ENCODE assay signal across 1 cellular context in the genomic region with DNA sequence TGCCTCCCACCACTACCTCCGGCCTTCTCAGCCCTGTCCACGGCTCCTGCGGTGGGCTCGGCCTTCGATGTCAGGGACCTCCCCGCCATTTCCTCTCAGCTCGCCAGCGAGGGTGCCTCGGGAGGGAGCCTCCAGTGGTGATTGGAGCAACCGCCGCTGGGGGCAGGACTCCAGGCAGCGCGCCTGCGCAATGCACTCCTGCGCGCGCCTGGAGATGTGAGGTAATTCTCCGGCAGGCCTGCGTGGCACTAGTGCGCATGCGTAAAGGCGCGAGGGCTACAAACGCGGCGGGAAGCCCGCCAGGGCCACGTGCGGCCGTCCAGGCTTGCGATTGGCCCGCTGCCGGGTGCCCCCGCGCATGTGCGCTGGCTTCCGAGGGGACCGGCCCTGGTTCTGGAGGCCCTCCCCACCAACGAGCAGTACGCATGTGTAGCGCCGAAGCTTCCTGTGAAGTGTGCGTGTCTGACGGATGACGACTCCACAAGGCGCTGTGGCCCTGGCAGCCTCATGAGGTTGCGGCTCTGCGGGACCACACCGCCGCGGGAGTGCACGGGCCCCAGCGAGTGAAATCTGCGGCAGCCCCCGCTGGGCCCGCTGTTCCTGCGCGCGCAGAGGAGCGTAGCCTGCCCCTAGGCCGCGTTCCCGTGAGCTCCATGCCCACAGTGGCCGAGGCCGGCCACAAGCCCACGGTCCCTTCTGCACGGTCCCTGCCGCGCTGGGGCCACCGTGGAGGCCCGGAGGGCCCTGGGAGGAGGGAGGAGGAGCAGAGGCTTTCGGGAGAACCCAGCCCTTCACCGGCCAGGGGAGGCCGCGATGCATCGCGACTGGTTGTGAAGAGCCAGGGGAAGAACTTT.
TF ChIP-seq lines count a peak whose summit lies in the region.

SYCE1 (minus strand) TSS at position 143 of the 854 bp plus-strand sequence; CDS start at position 89, 54 bp downstream.

TF ChIP-seq in K562, 482 proteins besides CTCF, POLR2A, EP300 and RAD21:
- TF ChIP-seq NFIC (IDR thresholded peaks at IDR 0.05) (no peak), MAFF (IDR thresholded peaks at IDR 0.05; ENCODE audit: low read length) (no peak), TSHZ1 (CRISPR knock-in tag; IDR thresholded peaks at IDR 0.05) (no peak), MYBL2 (IDR thresholded peaks at IDR 0.05; ENCODE audit: low read depth) (no peak), MYBL2 (CRISPR knock-in tag; IDR thresholded peaks at IDR 0.05; ENCODE audit: borderline replicate concordance) (no peak), ZNF124 (CRISPR knock-in tag; IDR thresholded peaks at IDR 0.05) (no peak), GATA2 (CRISPR knock-in tag; IDR thresholded peaks at IDR 0.05) (no peak), CBX2 (IDR thresholded peaks at IDR 0.05; ENCODE audit: insufficient read depth, low read length, poor library complexity, severe bottlenecking) (no peak), ZNF282 (CRISPR knock-in tag; IDR thresholded peaks at IDR 0.05) (0 out of 2 replicates have a peak, but pooled peaks have one; percentile 46), ZBTB33 (CRISPR knock-in tag; IDR thresholded peaks at IDR 0.05) (peak; percentile 98), USF2 (CRISPR knock-in tag; IDR thresholded peaks at IDR 0.05) (peak; percentile 59), NRF1 (conservative IDR thresholded peaks at IDR 0.05 in 1 of 2, IDR thresholded peaks at IDR 0.05 in 1 of 2) (peak; percentile 40 to 55), LEF1 (IDR thresholded peaks at IDR 0.05) (no peak), E2F5 (CRISPR knock-in tag; IDR thresholded peaks at IDR 0.05) (no peak), JUN (IDR thresholded peaks at IDR 0.05; ENCODE audit: borderline replicate concordance, low read depth, low read length) (no peak), JUN (CRISPR knock-in tag; IDR thresholded peaks at IDR 0.05; ENCODE audit: borderline replicate concordance) (no peak), SAFB (IDR thresholded peaks at IDR 0.05; ENCODE audit: borderline replicate concordance, low read depth, low read length) (no peak)
- TF ChIP-seq, protein P1, sequence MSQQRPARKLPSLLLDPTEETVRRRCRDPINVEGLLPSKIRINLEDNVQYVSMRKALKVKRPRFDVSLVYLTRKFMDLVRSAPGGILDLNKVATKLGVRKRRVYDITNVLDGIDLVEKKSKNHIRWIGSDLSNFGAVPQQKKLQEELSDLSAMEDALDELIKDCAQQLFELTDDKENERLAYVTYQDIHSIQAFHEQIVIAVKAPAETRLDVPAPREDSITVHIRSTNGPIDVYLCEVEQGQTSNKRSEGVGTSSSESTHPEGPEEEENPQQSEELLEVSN (IDR thresholded peaks at IDR 0.05; ENCODE audit: borderline replicate concordance in 1 of 2, extremely low read depth in 1 of 2, insufficient read depth in 1 of 2, insufficient read length in 1 of 2, low read depth in 1 of 2, low read length in 1 of 2, poor library complexity in 1 of 2, severe bottlenecking in 1 of 2): peak; percentile 31 to 64
- TF ChIP-seq, protein P2, sequence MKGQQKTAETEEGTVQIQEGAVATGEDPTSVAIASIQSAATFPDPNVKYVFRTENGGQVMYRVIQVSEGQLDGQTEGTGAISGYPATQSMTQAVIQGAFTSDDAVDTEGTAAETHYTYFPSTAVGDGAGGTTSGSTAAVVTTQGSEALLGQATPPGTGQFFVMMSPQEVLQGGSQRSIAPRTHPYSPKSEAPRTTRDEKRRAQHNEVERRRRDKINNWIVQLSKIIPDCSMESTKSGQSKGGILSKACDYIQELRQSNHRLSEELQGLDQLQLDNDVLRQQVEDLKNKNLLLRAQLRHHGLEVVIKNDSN (CRISPR knock-in tag; IDR thresholded peaks at IDR 0.05): peak; percentile 60
